In the genomic region with DNA sequence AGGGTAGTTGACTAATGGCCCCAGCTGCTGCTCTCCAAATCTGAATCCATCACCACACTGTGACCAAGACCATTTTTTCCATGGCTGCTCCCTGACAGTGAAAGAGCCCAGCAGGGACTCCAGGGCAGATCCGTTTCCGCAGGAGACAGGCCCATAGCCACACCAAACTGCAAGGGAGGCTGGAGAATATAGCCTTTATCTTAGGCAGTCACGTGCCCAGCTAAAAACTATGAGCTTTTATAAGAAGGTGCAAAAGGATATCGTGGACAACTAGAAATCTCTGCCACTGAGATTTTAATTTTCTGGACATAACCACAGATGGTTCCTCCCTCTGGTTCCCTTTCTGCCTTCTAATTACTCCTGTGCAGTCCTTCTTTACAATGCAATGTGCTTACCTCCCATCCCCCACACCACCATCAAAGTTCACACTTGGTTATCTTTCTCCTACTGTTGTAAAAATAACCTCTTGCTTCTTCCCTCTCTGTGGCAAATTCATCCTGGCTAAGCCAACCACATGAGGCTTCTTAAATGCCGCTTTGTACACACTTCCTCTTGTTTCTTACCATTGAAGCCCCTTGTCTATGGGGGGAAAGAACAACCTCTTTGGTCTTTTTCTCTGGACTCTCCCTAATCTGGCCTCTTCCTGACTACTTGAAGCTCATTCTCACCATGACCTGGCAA, we compare ENCODE assay signal across 1 cellular context.
TF ChIP-seq lines count a peak whose summit lies in the region.

No MANE protein-coding gene starts in this region.

TF ChIP-seq in K562, 482 proteins besides CTCF, POLR2A, EP300 and RAD21 (continued from another document and continues in another):
- TF ChIP-seq CHD7 (IDR thresholded peaks at IDR 0.05; ENCODE audit: low read depth, low read length) = no peak
- no peak for TF ChIP-seq ZBTB40 (IDR thresholded peaks at IDR 0.05)
- no peak for TF ChIP-seq ZBTB40 (CRISPR knock-in tag; IDR thresholded peaks at IDR 0.05)
- TF ChIP-seq, protein P1, sequence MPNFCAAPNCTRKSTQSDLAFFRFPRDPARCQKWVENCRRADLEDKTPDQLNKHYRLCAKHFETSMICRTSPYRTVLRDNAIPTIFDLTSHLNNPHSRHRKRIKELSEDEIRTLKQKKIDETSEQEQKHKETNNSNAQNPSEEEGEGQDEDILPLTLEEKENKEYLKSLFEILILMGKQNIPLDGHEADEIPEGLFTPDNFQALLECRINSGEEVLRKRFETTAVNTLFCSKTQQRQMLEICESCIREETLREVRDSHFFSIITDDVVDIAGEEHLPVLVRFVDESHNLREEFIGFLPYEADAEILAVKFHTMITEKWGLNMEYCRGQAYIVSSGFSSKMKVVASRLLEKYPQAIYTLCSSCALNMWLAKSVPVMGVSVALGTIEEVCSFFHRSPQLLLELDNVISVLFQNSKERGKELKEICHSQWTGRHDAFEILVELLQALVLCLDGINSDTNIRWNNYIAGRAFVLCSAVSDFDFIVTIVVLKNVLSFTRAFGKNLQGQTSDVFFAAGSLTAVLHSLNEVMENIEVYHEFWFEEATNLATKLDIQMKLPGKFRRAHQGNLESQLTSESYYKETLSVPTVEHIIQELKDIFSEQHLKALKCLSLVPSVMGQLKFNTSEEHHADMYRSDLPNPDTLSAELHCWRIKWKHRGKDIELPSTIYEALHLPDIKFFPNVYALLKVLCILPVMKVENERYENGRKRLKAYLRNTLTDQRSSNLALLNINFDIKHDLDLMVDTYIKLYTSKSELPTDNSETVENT (CRISPR knock-in tag; IDR thresholded peaks at IDR 0.05) = no peak
- no peak for TF ChIP-seq NR2C1 (IDR thresholded peaks at IDR 0.05)
- no peak for TF ChIP-seq NR2C1 (tag; IDR thresholded peaks at IDR 0.05)
- no peak for TF ChIP-seq GABPB2 (CRISPR knock-in tag; conservative IDR thresholded peaks at IDR 0.05)
- no peak for TF ChIP-seq E2F3 (CRISPR knock-in tag; IDR thresholded peaks at IDR 0.05)
- TF ChIP-seq CHD1 (IDR thresholded peaks at IDR 0.05; ENCODE audit: low read length) = no peak
- no peak for TF ChIP-seq FOXK1 (CRISPR knock-in tag; IDR thresholded peaks at IDR 0.05; ENCODE audit: borderline replicate concordance)
- TF ChIP-seq U2AF2 (optimal IDR thresholded peaks at IDR 0.05; ENCODE audit: low read depth, low read length) = no peak
- TF ChIP-seq RNF2 (IDR thresholded peaks at IDR 0.05) = no peak; the same call in 1 of the 2 replicates
- TF ChIP-seq MTF1 (CRISPR knock-in tag; IDR thresholded peaks at IDR 0.05; ENCODE audit: borderline replicate concordance) = no peak
- TF ChIP-seq FOXA1 (IDR thresholded peaks at IDR 0.05; ENCODE audit: borderline replicate concordance) = no peak
- peak; percentile 19; the same call in 1 of the 2 replicates for TF ChIP-seq ARID1B (IDR thresholded peaks at IDR 0.05)
- no peak for TF ChIP-seq ZEB2 (IDR thresholded peaks at IDR 0.05)
- no peak for TF ChIP-seq TAF15 (IDR thresholded peaks at IDR 0.05; ENCODE audit: low read depth, low read length)
- TF ChIP-seq TEAD1 (CRISPR knock-in tag; IDR thresholded peaks at IDR 0.05) = no peak
- peak; percentile 61; the same call in 1 of the 2 replicates for TF ChIP-seq MEF2D (tag; conservative IDR thresholded peaks at IDR 0.05; ENCODE audit: low read depth)
- no peak for TF ChIP-seq IFI16 (CRISPR knock-in tag; IDR thresholded peaks at IDR 0.05)
- TF ChIP-seq ZNF347 (CRISPR knock-in tag; IDR thresholded peaks at IDR 0.05; ENCODE audit: low read depth) = no peak
- peak; percentile 27 for TF ChIP-seq CBFA2T3 (IDR thresholded peaks at IDR 0.05)
- TF ChIP-seq, protein P2, sequence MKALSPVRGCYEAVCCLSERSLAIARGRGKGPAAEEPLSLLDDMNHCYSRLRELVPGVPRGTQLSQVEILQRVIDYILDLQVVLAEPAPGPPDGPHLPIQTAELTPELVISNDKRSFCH (CRISPR knock-in tag; IDR thresholded peaks at IDR 0.05) = no peak
- TF ChIP-seq, protein P2 (tag; IDR thresholded peaks at IDR 0.05) = no peak
- TF ChIP-seq TCFL5 (CRISPR knock-in tag; conservative IDR thresholded peaks at IDR 0.05) = no peak
- TF ChIP-seq FOXK2 (conservative IDR thresholded peaks at IDR 0.05 in 1 of 2, IDR thresholded peaks at IDR 0.05 in 1 of 2; ENCODE audit: low read depth in 2 of 2) = no peak
- TF ChIP-seq POLR2G (IDR thresholded peaks at IDR 0.05; ENCODE audit: low read depth, low read length) = no peak
- TF ChIP-seq LEF1 (IDR thresholded peaks at IDR 0.05) = peak; percentile 67; the same call in 1 of the 2 replicates
- TF ChIP-seq STAT5B (CRISPR knock-in tag; IDR thresholded peaks at IDR 0.05) = no peak
- peak; percentile 61 for TF ChIP-seq USF1 (CRISPR knock-in tag; IDR thresholded peaks at IDR 0.05)
- no peak for TF ChIP-seq ZNF3 (CRISPR knock-in tag; IDR thresholded peaks at IDR 0.05)
- no peak for TF ChIP-seq MED1 (CRISPR knock-in tag; IDR thresholded peaks at IDR 0.05; ENCODE audit: borderline replicate concordance)
